In the genomic region with DNA sequence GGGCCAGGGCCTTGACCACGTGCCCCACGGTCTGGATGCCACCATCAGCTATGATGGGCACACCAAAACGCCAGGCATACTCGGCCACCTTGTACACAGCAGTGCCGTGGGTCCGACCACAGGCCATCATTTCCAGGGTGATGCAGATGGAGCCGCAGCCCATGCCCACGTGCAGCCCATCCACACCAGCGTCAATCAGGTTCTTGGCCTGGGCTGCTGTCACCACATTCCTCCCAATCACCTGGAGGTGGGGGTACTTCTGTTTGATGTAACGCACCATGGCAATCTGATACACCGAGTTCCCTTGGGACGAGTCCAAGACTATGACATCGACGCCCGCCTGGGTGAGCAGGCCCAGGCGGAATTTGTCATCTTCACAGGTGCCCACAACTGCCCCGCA, we compare ENCODE assay signal across 6 cellular contexts.
"Had no signal": no experiment of that assay in that cellular context is flagged by ENCODE, and none has a peak within 500 bp of the region (broad histone marks: within the 10 kb centered on the region; RNA-seq: fewer than 3 reads in every experiment).

No MANE protein-coding gene starts in this region.

- H3K36me3 Mint-ChIP-seq: IgD-negative memory B cell had no signal

- H3K27ac Mint-ChIP-seq: IgD-negative memory B cell had no signal

- DNase-seq: IMR-90, KBM-7, KG1 had no signal

- ATAC-seq: HepG2, K562 had no signal

- H3K4me3 Mint-ChIP-seq: IgD-negative memory B cell had no signal

- H3K4me1 Mint-ChIP-seq: IgD-negative memory B cell had no signal
